ENCODE assay signal across 9 cellular contexts in genomic region chr4:2259541-2260267, GRCh38. TPM values are rescaled to one million over a fixed set of nuclear protein-coding genes. Genes with fewer than 3 reads are reported as not detected.
A peak's percentile ranks its signal among the peaks of the same experiment; 100 is the strongest.
DNase-seq lines count a peak whose midpoint lies in the region; TF ChIP-seq lines count a peak whose summit lies in the region.
"Had no signal": no experiment of that assay in that cellular context is flagged by ENCODE, and none has a peak within 500 bp of the region (broad histone marks: within the 10 kb centered on the region; RNA-seq: fewer than 3 reads in every experiment).

No MANE protein-coding gene starts in this region.

- peaks cover 62% of the 10 kb centered on the region for H3K4me1 ChIP-seq in skeletal muscle satellite cell (ENCODE audit: control insufficient read depth, insufficient read depth, low read length)

- H3K4me3 Mint-ChIP-seq in IgD-negative memory B cell: peak overlapping the region; percentile 55 to 87 (median 73)
- H3K4me3 Mint-ChIP-seq in immature natural killer cell: peak overlapping the region; percentile 41 to 74 (median 61)

- H3K9me3 Mint-ChIP-seq in IgD-negative memory B cell (no peaks in the 10 kb centered on the region), immature natural killer cell (no peaks in the 10 kb centered on the region)

- H3K27ac Mint-ChIP-seq in IgD-negative memory B cell: no peak overlapping the region
- H3K27ac Mint-ChIP-seq in immature natural killer cell: no peak overlapping the region

- H3K27me3 Mint-ChIP-seq in IgD-negative memory B cell (no peaks in the 10 kb centered on the region), immature natural killer cell (ENCODE audit: low read depth in 3 of 3) (peaks cover 7 to 18% (median 15%) of the 10 kb centered on the region in 3 donors)

- no peak for DNase-seq in astrocyte of the cerebellum (ENCODE audit: low read depth)
- no peak for DNase-seq in immature natural killer cell
- no peak for DNase-seq in cerebellar nuclear complex (lab: John Stamatoyannopoulos, UW)
- no peak for DNase-seq in HPDE6-E6E7 (ENCODE audit: extremely low spot score)
- no peak for DNase-seq in nucleus accumbens (lab: John Stamatoyannopoulos, UW)
- DNase-seq: PC-9 had no signal

- peaks cover 2% of the 10 kb centered on the region for H3K36me3 Mint-ChIP-seq in IgD-negative memory B cell
- H3K36me3 Mint-ChIP-seq in immature natural killer cell: peaks cover 0 to 3% (median 0%) of the 10 kb centered on the region in 3 donors

- TF ChIP-seq CTCF in astrocyte of the cerebellum (IDR thresholded peaks at IDR 0.05; ENCODE audit: low read depth, low read length, missing control alignments): no peak

- no peaks in the 10 kb centered on the region for H3K9me3 ChIP-seq in skeletal muscle satellite cell (replicated peaks; ENCODE audit: low read length)
- H3K9me3 ChIP-seq: colonic mucosa had no signal

- peak overlapping the region; percentile 95 for H3K9ac ChIP-seq in skeletal muscle satellite cell (ENCODE audit: low read depth, low read length)

- H3K4me3 ChIP-seq in astrocyte of the cerebellum (ENCODE audit: low read depth, low read length) (peak overlapping the region; percentile 86), skeletal muscle satellite cell (ENCODE audit: low read length) (peak overlapping the region; percentile 95)

- in situ Hi-C loops in astrocyte of the cerebellum (cut with HindIII; ENCODE audit: low sequenced_read_pairs): loop anchor here (5.0 kb wide), 1 partner anchor 143 kb away; no protein-coding TSS in a partner anchor

- peaks cover 43% of the 10 kb centered on the region for H3K36me3 ChIP-seq in skeletal muscle satellite cell (ENCODE audit: insufficient read depth, low read length)
- H3K36me3 ChIP-seq: colonic mucosa had no signal

- no peaks in the 10 kb centered on the region for H3K27me3 ChIP-seq in skeletal muscle satellite cell (ENCODE audit: control insufficient read depth, insufficient read depth, low read length)
- H3K27me3 ChIP-seq: colonic mucosa had no signal

- H3K4me2 ChIP-seq in skeletal muscle satellite cell (ENCODE audit: low read length): peak overlapping the region; percentile 100

- H3K4me1 Mint-ChIP-seq in IgD-negative memory B cell (peaks cover 4 to 17% (median 11%) of the 10 kb centered on the region in 3 donors), immature natural killer cell (peaks cover 2 to 15% of the 10 kb centered on the region in 2 donors)

RNA-seq across cellular contexts. Expression of gene MXD4, which starts 2.2 kb away (rescaled TPM):
- 31.1 TPM for polyA plus RNA-seq in IgD-negative memory B cell
- polyA plus RNA-seq in immature natural killer cell: 10 to 100 TPM; 55.0 to 56.1 (median 55.0) TPM
- total RNA-seq in skeletal muscle satellite cell (2012; rRNA removed): 38.9 and 43.9 TPM in 2 replicates

RNA-seq across cellular contexts. Expression of gene HAUS3, which starts 17.8 kb away (rescaled TPM):
- 21.7 TPM for polyA plus RNA-seq in IgD-negative memory B cell
- 10 to 100 TPM; 12.8 to 21.7 (median 16.5) TPM for polyA plus RNA-seq in immature natural killer cell
- 10.9 and 14.0 TPM in 2 replicates for total RNA-seq in skeletal muscle satellite cell (2012; rRNA removed)

RNA-seq across cellular contexts. Expression of gene POLN, which starts 17.8 kb away (rescaled TPM):
- polyA plus RNA-seq in IgD-negative memory B cell (0.09 TPM), immature natural killer cell (1 to 10 TPM in 1 of 3 donors, under 1 TPM in 1, not detected in 1; 0.41 to 1.6 TPM)
- total RNA-seq in skeletal muscle satellite cell (2012; rRNA removed): 2.0 and 2.8 TPM in 2 replicates
